In the genomic region with DNA sequence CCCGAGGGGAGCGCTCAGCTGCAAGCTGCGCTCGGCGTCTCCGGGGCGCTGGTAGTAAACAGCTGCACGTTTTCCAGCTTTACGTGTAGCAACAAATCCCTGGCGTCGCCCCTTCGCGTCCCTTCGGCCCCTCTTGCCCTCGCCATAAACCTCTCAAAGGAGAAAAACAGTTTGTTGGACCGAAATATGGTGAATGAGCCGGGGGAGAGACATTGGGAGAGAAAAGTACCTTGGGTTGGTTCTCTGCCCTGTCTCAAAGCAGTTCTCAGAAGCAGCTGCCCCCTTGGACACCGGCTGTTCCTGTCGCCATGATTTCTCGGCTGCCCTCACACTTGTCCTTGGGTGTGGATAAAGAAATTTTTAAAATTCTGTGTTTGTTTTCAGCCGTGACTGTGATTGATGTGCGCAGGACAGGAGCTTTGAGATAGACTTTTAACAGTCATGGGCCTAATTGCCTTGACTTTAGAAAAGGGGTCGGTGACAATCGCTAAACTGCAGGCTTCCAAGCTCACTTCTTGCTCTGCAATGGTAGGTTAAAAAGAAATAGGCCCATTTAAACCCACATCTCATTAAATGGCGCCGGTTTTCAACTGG, we compare ENCODE assay signal across 8 cellular contexts. TPM values are rescaled to one million over a fixed set of nuclear protein-coding genes. Genes with fewer than 3 reads are reported as not detected.
DNase-seq lines count a peak whose midpoint lies in the region; ATAC-seq, FAIRE-seq and TF ChIP-seq lines count a peak whose summit lies in the region.

No MANE protein-coding gene starts in this region.

- no peak for DNase-seq in BE2C
- no peak for DNase-seq in GM12878 (ENCODE audit: low read depth, low spot score)
- DNase-seq in medulla oblongata (ENCODE audit: extremely low spot score): peak; percentile 36
- no peak for DNase-seq in upper lobe of left lung
- DNase-seq in iPS-NIHi7 (ENCODE audit: extremely low spot score): no peak
- DNase-seq in LoVo (ENCODE audit: low spot score): no peak

- CTCF ChIA-PET in GM12878 (lab: Yijun Ruan, JAX): interaction anchor here (0.9 to 2.0 kb wide), 10 partner anchors 22 to 195 kb away, joined by 3 to 16 read pairs (median 4); no protein-coding TSS in a partner anchor

- peaks cover 58% of the 10 kb centered on the region for H3K79me2 ChIP-seq in GM12878 (ENCODE audit: control insufficient read depth, insufficient read depth, low read length)

- intact Hi-C loops in GM12878 (cut with micrococcal nuclease; ENCODE audit: unreplicated experiment): loop anchor here (2.0 to 10.0 kb wide), 2 partner anchors 31 to 191 kb away; partner anchors contain the start of gene JAK2

- in situ Hi-C loops in GM12878 (cut with MboI): no loop called here

- WGBS in GM12878 (ENCODE audit: insufficient coverage, insufficient replicate concordance, low lambda C conversion rate, missing lambda C conversion rate): 8% methylated on average over 24 of the region's 26 CpGs
- 6 to 8% methylated on average over 18 to 25 of the region's 26 CpGs for WGBS in upper lobe of left lung, 2 donors

- H3K27ac ChIP-seq in HUES6 (ENCODE audit: low read depth, low read length) (peak overlapping the region; percentile 65; the same call in 1 of the 2 replicates), GM12878 (ENCODE audit: control insufficient read depth, insufficient read depth) (peak overlapping the region; percentile 82), upper lobe of left lung (peak overlapping the region; percentile 91 to 92 (median 92))

- H3K4me3 ChIP-seq in BE2C (ENCODE audit: low read depth, low read length): peak overlapping the region; percentile 88
- H3K4me3 ChIP-seq in HUES6 (ENCODE audit: low read depth, low read length): peak overlapping the region; percentile 91
- peak overlapping the region; percentile 82 for H3K4me3 ChIP-seq in GM12878
- peak overlapping the region; percentile 68 to 99 (median 98) for H3K4me3 ChIP-seq in upper lobe of left lung

- TF ChIP-seq CTCF in BE2C (IDR thresholded peaks at IDR 0.05; ENCODE audit: low read depth, low read length) (no peak), GM12878 (IDR thresholded peaks at IDR 0.05 in 2 of 3, conservative IDR thresholded peaks at IDR 0.05 in 1 of 3; ENCODE audit: control insufficient read depth in 2 of 3, extremely low read depth in 1 of 3, insufficient read depth in 1 of 3, low read depth in 3 of 3, low read length in 3 of 3) (no peak), upper lobe of left lung (IDR thresholded peaks at IDR 0.05) (no peak)

- H3K4me1 ChIP-seq in BE2C: peaks cover 6% of the 10 kb centered on the region
- H3K4me1 ChIP-seq in HUES6 (ENCODE audit: control insufficient read depth, insufficient read depth, low read length): peaks cover 18% of the 10 kb centered on the region
- H3K4me1 ChIP-seq in GM12878 (ENCODE audit: control insufficient read depth, insufficient read depth, low read length): peaks cover 9% of the 10 kb centered on the region
- peaks cover 37 to 60% (median 43%) of the 10 kb centered on the region in 4 donors for H3K4me1 ChIP-seq in upper lobe of left lung

- peak overlapping the region; percentile 97 for H3K4me2 ChIP-seq in GM12878 (ENCODE audit: control insufficient read depth, insufficient read depth)

- FAIRE-seq in GM12878 (lab: Jason Lieb, UNC): no peak

- no TSS peak for BruUV-seq in GM12878 (replicated peaks; lab: Mats Ljungman, UMichigan)

- POLR2A ChIA-PET in GM12878 (lab: Charles Lee): interaction anchor here (0.7 to 2.2 kb wide), 11 partner anchors 18 to 645 kb away, joined by 3 to 9 read pairs (median 4); partner anchors contain the start of gene AK3

- ATAC-seq in GM12878 (no peak), upper lobe of left lung (ENCODE audit: low FRiP score in 2 of 2) (no peak), HG03097 (IDR thresholded peaks at IDR 0.05; ENCODE audit: low FRiP score, unreplicated experiment) (no peak)

- H3K9me3 ChIP-seq in BE2C (no peaks in the 10 kb centered on the region), HUES6 (ENCODE audit: control insufficient read depth, insufficient read depth, low read depth, low read length) (no peaks in the 10 kb centered on the region), GM12878 (replicated peaks; ENCODE audit: control insufficient read depth, insufficient read depth, low read length) (no peaks in the 10 kb centered on the region; the same call in 2 of the 3 replicates), upper lobe of left lung (no peaks in the 10 kb centered on the region)

- H3K36me3 ChIP-seq in BE2C (no peaks in the 10 kb centered on the region), HUES6 (ENCODE audit: control insufficient read depth, insufficient read depth, low read length) (no peaks in the 10 kb centered on the region), GM12878 (ENCODE audit: control insufficient read depth in 2 of 2, insufficient read depth in 2 of 2, low read length in 1 of 2) (no peaks in the 10 kb centered on the region), upper lobe of left lung (no peaks in the 10 kb centered on the region)

- H3K27me3 ChIP-seq in BE2C: no peaks in the 10 kb centered on the region
- H3K27me3 ChIP-seq in HUES6 (ENCODE audit: control insufficient read depth, insufficient read depth, low read length): no peaks in the 10 kb centered on the region
- H3K27me3 ChIP-seq in GM12878 (replicated peaks in 1 of 2; ENCODE audit: control insufficient read depth in 2 of 2, insufficient read depth in 2 of 2, low read length in 1 of 2): no peaks in the 10 kb centered on the region
- H3K27me3 ChIP-seq in upper lobe of left lung: no peaks in the 10 kb centered on the region

- TF ChIP-seq RAD21 in GM12878 (IDR thresholded peaks at IDR 0.05; ENCODE audit: insufficient read depth, low read depth, low read length): no peak

- TF ChIP-seq EP300 in GM12878 (IDR thresholded peaks at IDR 0.05; ENCODE audit: borderline replicate concordance in 1 of 2, control insufficient read depth in 1 of 2, low read depth in 2 of 2, low read length in 2 of 2): no peak
- no peak for TF ChIP-seq EP300 in upper lobe of left lung (IDR thresholded peaks at IDR 0.05)

- H3K9ac ChIP-seq in HUES6 (ENCODE audit: low read length) (peak overlapping the region; percentile 92), GM12878 (ENCODE audit: control insufficient read depth, insufficient read depth, low read length) (peak overlapping the region; percentile 84)

- RAD21 ChIA-PET in GM12878 (lab: Charles Lee; ENCODE audit: unreplicated experiment): interaction anchor here (0.8 to 4.6 kb wide), 10 partner anchors 22 to 838 kb away, joined by 3 to 44 read pairs (median 8); partner anchors contain the start of genes AK3 and JAK2

- H4K20me1 ChIP-seq in GM12878 (ENCODE audit: control insufficient read depth, insufficient read depth): no peaks in the 10 kb centered on the region

- TF ChIP-seq POLR2A in GM12878 (IDR thresholded peaks at IDR 0.05; ENCODE audit: low read depth, low read length) (no peak), upper lobe of left lung (IDR thresholded peaks at IDR 0.05) (no peak)

- SMC1A ChIA-PET in GM12878 (lab: Charles Lee; ENCODE audit: uncharacterized antibody, unreplicated experiment): interaction anchor here (0.6 to 3.5 kb wide), 27 partner anchors 19 to 807 kb away, joined by 3 to 21 read pairs (median 4); partner anchors contain the start of gene JAK2

- peak overlapping the region; percentile 96 for H2AFZ ChIP-seq in GM12878 (ENCODE audit: control insufficient read depth, low read depth, low read length)

RNA-seq across cellular contexts. Expression of gene RCL1, which starts 0.8 kb away (rescaled TPM):
- polyA plus RNA-seq in BE2C (2012; ENCODE audit: insufficient read depth, insufficient read length, low read depth): 18.8 TPM
- 51.9 and 58.3 TPM in 2 replicates for total RNA-seq in GM12878 (2013; cell fraction: nucleolus; rRNA removed)
- total RNA-seq in GM12878 (2014; rRNA removed) (42.0 and 44.3 TPM in 2 replicates), GM12878 (2014; rRNA removed; fragmentation: Illumina TruSeq; extraction: Trizol) (28.1 and 28.7 TPM in 2 replicates), GM12878 (2021) (32.3 and 33.2 TPM in 2 replicates), upper lobe of left lung (10 to 100 TPM; 20.8 to 63.9 (median 30.1) TPM)
- 11.5 TPM for polyA plus RNA-seq in GM12878 (2011; ENCODE audit: low read depth)
- polyA plus RNA-seq in GM12878 (2011; rRNA removed) (14.1 and 21.1 TPM in 2 replicates), GM12878 (2014; fragmentation: Illumina TruSeq; extraction: Trizol) (38.0 and 45.2 TPM in 2 replicates), GM12878 (2014; fragmentation: Nextera tagmentation; extraction: Ambion mirVana) (10 to 100 TPM; 21.1 to 28.6 TPM), GM12878 (2014; rRNA removed) (27.5 and 29.8 TPM in 2 replicates), GM12878 (2016; fragmentation: Nextera tagmentation; extraction: Ambion mirVana) (10 to 100 TPM; 43.4 to 46.8 TPM)
- polyA plus RNA-seq in GM12878 (2011; cell fraction: cytosol; rRNA removed): 22.0 and 26.6 TPM in 2 replicates
- polyA plus RNA-seq in GM12878 (2011; cell fraction: nucleus; rRNA removed): 34.5 and 44.1 TPM in 2 replicates
- 15.4 and 17.0 TPM in 2 replicates for polyA plus RNA-seq in GM12878 (2012)
- polyA minus RNA-seq in GM12878 (2011; rRNA and poly(A)+ RNA removed): 23.5 and 29.4 TPM in 2 replicates
- polyA minus RNA-seq in GM12878 (2011; cell fraction: cytosol; rRNA and poly(A)+ RNA removed): 12.0 and 13.6 TPM in 2 replicates
- polyA minus RNA-seq in GM12878 (2011; cell fraction: nucleus; rRNA and poly(A)+ RNA removed): 30.5 and 40.9 TPM in 2 replicates

RNA-seq across cellular contexts. Expression of gene AK3, which starts 52.5 kb away (rescaled TPM):
- polyA plus RNA-seq in BE2C (2012; ENCODE audit: insufficient read depth, insufficient read length, low read depth): 33.1 TPM
- 25.0 and 26.9 TPM in 2 replicates for total RNA-seq in GM12878 (2013; cell fraction: nucleolus; rRNA removed)
- total RNA-seq in GM12878 (2014; rRNA removed) (71.8 and 86.6 TPM in 2 replicates), GM12878 (2014; rRNA removed; fragmentation: Illumina TruSeq; extraction: Trizol) (34.7 and 38.2 TPM in 2 replicates), GM12878 (2021) (32.4 and 35.6 TPM in 2 replicates), upper lobe of left lung (10 to 100 TPM; 33.2 to 81.2 (median 51.7) TPM)
- polyA plus RNA-seq in GM12878 (2011; ENCODE audit: low read depth): 13.1 TPM
- polyA plus RNA-seq in GM12878 (2011; rRNA removed) (44.5 and 69.0 TPM in 2 replicates), GM12878 (2014; fragmentation: Illumina TruSeq; extraction: Trizol) (44.2 and 60.1 TPM in 2 replicates), GM12878 (2014; fragmentation: Nextera tagmentation; extraction: Ambion mirVana) (10 to 100 TPM; 14.2 to 26.2 TPM), GM12878 (2014; rRNA removed) (43.6 and 54.8 TPM in 2 replicates), GM12878 (2016; fragmentation: Nextera tagmentation; extraction: Ambion mirVana) (10 to 100 TPM; 50.6 to 52.5 TPM)
- polyA plus RNA-seq in GM12878 (2011; cell fraction: cytosol; rRNA removed): 16.4 and 19.2 TPM in 2 replicates
- polyA plus RNA-seq in GM12878 (2011; cell fraction: nucleus; rRNA removed): 17.0 and 19.5 TPM in 2 replicates
- polyA plus RNA-seq in GM12878 (2012): 29.5 and 34.0 TPM in 2 replicates
- 16.2 TPM in 2 replicates for polyA minus RNA-seq in GM12878 (2011; rRNA and poly(A)+ RNA removed)
- 19.2 and 27.1 TPM in 2 replicates for polyA minus RNA-seq in GM12878 (2011; cell fraction: cytosol; rRNA and poly(A)+ RNA removed)
- polyA minus RNA-seq in GM12878 (2011; cell fraction: nucleus; rRNA and poly(A)+ RNA removed): 18.9 and 33.4 TPM in 2 replicates
